ENCODE assay signal across 14 cellular contexts in genomic region chr14:59356783-59357182, GRCh38.
DNase-seq lines count a peak whose midpoint lies in the region; ATAC-seq, FAIRE-seq and TF ChIP-seq lines count a peak whose summit lies in the region.
"Had no signal": no experiment of that assay in that cellular context is flagged by ENCODE, and none has a peak within 500 bp of the region (broad histone marks: within the 10 kb centered on the region; RNA-seq: fewer than 3 reads in every experiment).

No MANE protein-coding gene starts in this region.

- no peak for FAIRE-seq in urothelium cell line (lab: Jason Lieb, UNC)
- FAIRE-seq: frontal cortex had no signal

- peak; percentile 82 for ATAC-seq in GM19351 (IDR thresholded peaks at IDR 0.05; ENCODE audit: unreplicated experiment)
- ATAC-seq in HG02885 (IDR thresholded peaks at IDR 0.05; ENCODE audit: poor library complexity, unreplicated experiment) = peak; percentile 75
- no peak for ATAC-seq in T-cell (replicated peaks in 1 of 4)

- H3K36me3 Mint-ChIP-seq in T-cell = peaks cover 68% of the 10 kb centered on the region

- peaks cover 0 to 8% (median 3%) of the 10 kb centered on the region in 3 donors for H3K4me1 Mint-ChIP-seq in T-cell

- POLR2A ChIA-PET in GM10248 (lab: Yijun Ruan, JAX) = no interaction called here
- POLR2A ChIA-PET in T-cell (lab: Charles Lee) = no interaction called here

- H3K9me3 Mint-ChIP-seq in T-cell = no peaks in the 10 kb centered on the region
- H3K9me3 Mint-ChIP-seq: mesothelial cell of epicardium had no signal

- no peak overlapping the region for H3K27ac Mint-ChIP-seq in T-cell
- H3K27ac Mint-ChIP-seq: mesothelial cell of epicardium had no signal

- no peaks in the 10 kb centered on the region for H3K27me3 Mint-ChIP-seq in T-cell

- TF ChIP-seq CTCF in GM10248 (IDR thresholded peaks at IDR 0.05; ENCODE audit: control extremely low read depth, extremely low read depth, low read depth, missing control alignments) = no peak

- DNase-seq in GM10248 (ENCODE audit: extremely low spot score) = peak; percentile 35
- DNase-seq in NCI-H526 treated with DMSO at 0.1 percent for 48 hours (lab: John Stamatoyannopoulos, UW) = peak; percentile 98
- no peak for DNase-seq in NCI-H524 (lab: John Stamatoyannopoulos, UW)
- DNase-seq in T-cell = no peak
- DNase-seq in urothelium cell line (ENCODE audit: low spot score) = no peak
- DNase-seq in activated effector memory CD4-positive, alpha-beta T cell treated with anti-CD3 and anti-CD28 coated beads, Interleukin-2, amount 50 U/mL, for 16 hours = no peak
- DNase-seq: activated CD8-positive, alpha-beta memory T cell treated with anti-CD3 and anti-CD28 coated beads, Interleukin-2, amount 50 U/mL, for 48 hours; caudate nucleus; NCI-H2081; SK-N-SH had no signal

- no peak overlapping the region for H3K4me3 Mint-ChIP-seq in T-cell
- H3K4me3 Mint-ChIP-seq: mesothelial cell of epicardium had no signal

- CTCF ChIA-PET in GM10248 (lab: Yijun Ruan, JAX) = no interaction called here
- CTCF ChIA-PET in T-cell (lab: Charles Lee) = interaction anchor here in 1 of 2 donors (0.7 kb wide), 1 partner anchor 899 kb away, joined by 3 read pairs; no protein-coding TSS in a partner anchor

Comparison
In these comparisons a context has a peak if more than half of its experiments do, and no peak if none do; other contexts are left out.
1. DNase-seq: peak in GM10248 (single experiment) and NCI-H526 treated with DMSO at 0.1 percent for 48 hours (single experiment); none in NCI-H524 (0 of 2), T-cell (0 of 34), urothelium cell line (single experiment) and activated effector memory CD4-positive, alpha-beta T cell treated with anti-CD3 and anti-CD28 coated beads, Interleukin-2, amount 50 U/mL, for 16 hours (single experiment).
2. ATAC-seq: peak in GM19351 (single experiment) and HG02885 (single experiment); none in T-cell (0 of 4).